8 cellular contexts compared by ENCODE assay signal in the genomic region with DNA sequence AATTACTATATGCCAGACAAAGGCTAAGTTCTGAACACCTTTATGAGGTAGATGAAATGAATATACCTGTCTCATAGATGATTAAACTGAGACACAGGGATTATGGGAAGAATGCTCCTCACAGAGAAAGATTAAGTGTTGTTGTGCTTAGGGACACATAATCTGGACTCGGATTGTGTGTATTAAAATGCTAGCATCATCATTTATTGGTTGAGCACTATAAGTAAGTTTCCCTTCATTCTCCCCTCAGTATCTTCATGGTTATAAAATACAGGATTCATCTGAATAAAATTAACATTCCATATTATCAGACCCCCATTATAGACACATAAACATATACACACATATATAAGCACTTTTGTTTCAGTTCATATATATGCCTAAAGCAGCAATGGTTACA.
"Had no signal": no experiment of that assay in that cellular context is flagged by ENCODE, and none has a peak within 500 bp of the region (broad histone marks: within the 10 kb centered on the region; RNA-seq: fewer than 3 reads in every experiment).

No MANE protein-coding gene starts in this region.

- H3K4me1 ChIP-seq: HAP-1 had no signal

- H3K27ac ChIP-seq: GM23248, HL-60 had no signal

- H3K9me3 ChIP-seq: HAP-1 had no signal

- H3K36me3 ChIP-seq: HAP-1 had no signal

- H2AFZ ChIP-seq: GM23248 had no signal

- H3K4me3 ChIP-seq: GM23248, HAP-1 had no signal

- H3K9ac ChIP-seq: GM23248 had no signal

- DNase-seq: GM23248, GOT3, H7, HFFc6, KBM-7 had no signal

- ATAC-seq: HCT116 had no signal
